16 cellular contexts compared by ENCODE assay signal in genomic region chr16:19515765-19516164, GRCh38. TPM values are rescaled to one million over a fixed set of nuclear protein-coding genes. Genes with fewer than 3 reads are reported as not detected.
DNase-seq lines count a peak whose midpoint lies in the region; ATAC-seq and TF ChIP-seq lines count a peak whose summit lies in the region.
"Had no signal": no experiment of that assay in that cellular context is flagged by ENCODE, and none has a peak within 500 bp of the region (broad histone marks: within the 10 kb centered on the region; RNA-seq: fewer than 3 reads in every experiment).

No MANE protein-coding gene starts in this region.

- DNase-seq in ELR (ENCODE audit: low read depth) (peak; percentile 39), T-helper 17 cell (no peak), fibroblast of villous mesenchyme (ENCODE audit: low read depth) (peak; percentile 27), NCI-H82 treated with DMSO at 0.1 percent for 48 hours (lab: John Stamatoyannopoulos, UW; ENCODE audit: unreplicated experiment) (no peak), DMS53 (lab: John Stamatoyannopoulos, UW) (no peak)
- no peak for DNase-seq in NK-92 treated with Interleukin-12 subunit alpha and Interleukin-12 subunit beta, amount 100 ng/mL, for 24 hours (lab: John Stamatoyannopoulos, UW)
- DNase-seq: DMS79 treated with DMSO at 0.1 percent for 48 hours, H7, NCI-H1436, NCI-H2029 treated with DMSO at 0.1 percent for 48 hours, NCI-H2227 treated with DMSO at 0.1 percent for 48 hours, NCI-H524 treated with DMSO at 0.1 percent for 48 hours had no signal

- H3K4me3 ChIP-seq in fibroblast of villous mesenchyme (ENCODE audit: low read depth, low read length): no peak overlapping the region
- H3K4me3 ChIP-seq in neutrophil (ENCODE audit: low read depth in 1 of 2, low read length in 1 of 2): no peak overlapping the region

- H3K4me3 Mint-ChIP-seq in T-helper 17 cell: no peak overlapping the region
- H3K4me3 Mint-ChIP-seq: CD14-positive monocyte had no signal

- TF ChIP-seq CTCF in fibroblast of villous mesenchyme (IDR thresholded peaks at IDR 0.05; ENCODE audit: insufficient read depth, low read depth, low read length): no peak
- no peak for TF ChIP-seq CTCF in neutrophil (IDR thresholded peaks at IDR 0.05)

- no peaks in the 10 kb centered on the region for H3K27me3 ChIP-seq in neutrophil

- H3K27ac ChIP-seq in neutrophil: peak overlapping the region; percentile 20

- H3K36me3 ChIP-seq in neutrophil: peaks cover 25% of the 10 kb centered on the region

- H3K4me1 Mint-ChIP-seq in T-helper 17 cell: peaks cover 26% of the 10 kb centered on the region

- H3K9me3 ChIP-seq in T-helper 17 cell (ENCODE audit: control insufficient read depth, low read length, poor library complexity, severe bottlenecking) (no peaks in the 10 kb centered on the region), neutrophil (no peaks in the 10 kb centered on the region)

- peaks cover 6% of the 10 kb centered on the region for H3K36me3 Mint-ChIP-seq in T-helper 17 cell (ENCODE audit: low read depth)

- H3K27me3 Mint-ChIP-seq in T-helper 17 cell: no peaks in the 10 kb centered on the region

- no peak for ATAC-seq in T-helper 17 cell
- ATAC-seq in GM21529 (IDR thresholded peaks at IDR 0.05; ENCODE audit: unreplicated experiment): no peak
- ATAC-seq: HepG2 had no signal

- H3K4me1 ChIP-seq in neutrophil (ENCODE audit: control insufficient read depth in 1 of 2, insufficient read depth in 1 of 2, low read depth in 1 of 2, low read length in 1 of 2): peaks cover 39 to 55% of the 10 kb centered on the region in 2 experiments

- H3K27ac Mint-ChIP-seq in T-helper 17 cell: peak overlapping the region; percentile 9

RNA-seq across cellular contexts. Expression of gene GDE1, which starts 6.1 kb away (rescaled TPM):
- 10 to 100 TPM; 25.1 to 32.0 TPM for total RNA-seq in T-helper 17 cell
- 71.8 and 107 TPM in 2 replicates for total RNA-seq in fibroblast of villous mesenchyme

RNA-seq across cellular contexts. Expression of gene CCP110, which starts 8.0 kb away (rescaled TPM):
- total RNA-seq in T-helper 17 cell (10 to 100 TPM; 13.9 to 15.4 TPM), fibroblast of villous mesenchyme (8.7 and 15.1 TPM in 2 replicates)

RNA-seq across cellular contexts. Expression of gene VPS35L, which starts 39.7 kb away (rescaled TPM):
- total RNA-seq in T-helper 17 cell (10 to 100 TPM; 37.6 to 47.6 TPM), fibroblast of villous mesenchyme (65.1 and 67.4 TPM in 2 replicates)

Comparison
In these comparisons a context has a peak if more than half of its experiments do, and no peak if none do; other contexts are left out.
1. DNase-seq: peak in ELR (single experiment) and fibroblast of villous mesenchyme (single experiment); none in T-helper 17 cell (0 of 3), NK-92 treated with Interleukin-12 subunit alpha and Interleukin-12 subunit beta, amount 100 ng/mL, for 24 hours (single experiment), NCI-H82 treated with DMSO at 0.1 percent for 48 hours (single experiment) and DMS53 (single experiment).